Comparison of ENCODE assay signal across 11 cellular contexts in genomic region chr18:52348209-52348608, GRCh38. TPM values are rescaled to one million over a fixed set of nuclear protein-coding genes. Genes with fewer than 3 reads are reported as not detected.
DNase-seq lines count a peak whose midpoint lies in the region; ATAC-seq and TF ChIP-seq lines count a peak whose summit lies in the region.
"Had no signal": no experiment of that assay in that cellular context is flagged by ENCODE, and none has a peak within 500 bp of the region (broad histone marks: within the 10 kb centered on the region; RNA-seq: fewer than 3 reads in every experiment).

No MANE protein-coding gene starts in this region.

- H2AFZ ChIP-seq in GM23248 (no peak overlapping the region), PC-9 (no peak overlapping the region)

- H3K4me3 ChIP-seq in GM23248 (no peak overlapping the region), PC-9 (no peak overlapping the region), body of pancreas (no peak overlapping the region)
- H3K4me3 ChIP-seq: HAP-1 had no signal

- peaks cover 9% of the 10 kb centered on the region; the same call in 1 of the 2 replicates for H3K27me3 ChIP-seq in GM23248 (replicated peaks; ENCODE audit: insufficient read depth)
- H3K27me3 ChIP-seq in PC-9 (ENCODE audit: insufficient read depth, low read depth): no peaks in the 10 kb centered on the region
- no peaks in the 10 kb centered on the region for H3K27me3 ChIP-seq in body of pancreas

- H3K27me3 Mint-ChIP-seq in glutamatergic neuron (ENCODE audit: unreplicated experiment): peaks cover 2% of the 10 kb centered on the region
- peaks cover 0 to 6% (median 0%) of the 10 kb centered on the region in 5 donors for H3K27me3 Mint-ChIP-seq in naive thymus-derived CD8-positive, alpha-beta T cell

- POLR2A ChIA-PET in PC-9 (lab: Charles Lee; ENCODE audit: unreplicated experiment): no interaction called here
- POLR2A ChIA-PET in naive thymus-derived CD8-positive, alpha-beta T cell (lab: Charles Lee): no interaction called here

- H3K4me1 Mint-ChIP-seq in glutamatergic neuron (ENCODE audit: low read depth, unreplicated experiment): peaks cover 7% of the 10 kb centered on the region
- H3K4me1 Mint-ChIP-seq in naive thymus-derived CD8-positive, alpha-beta T cell: no peaks in the 10 kb centered on the region

- H3K79me2 ChIP-seq in GM23248 (ENCODE audit: insufficient read depth): no peaks in the 10 kb centered on the region
- H3K79me2 ChIP-seq in PC-9 (ENCODE audit: low read depth): no peaks in the 10 kb centered on the region

- H3K4me1 ChIP-seq in GM23248 (ENCODE audit: insufficient read depth) (no peaks in the 10 kb centered on the region), PC-9 (replicated peaks; ENCODE audit: insufficient read depth) (no peaks in the 10 kb centered on the region), body of pancreas (no peaks in the 10 kb centered on the region)
- H3K4me1 ChIP-seq: HAP-1 had no signal

- CTCF ChIA-PET in PC-9 (lab: Charles Lee): no interaction called here

- no peak overlapping the region for H3K9ac ChIP-seq in GM23248

- H3K4me2 ChIP-seq in GM23248 (ENCODE audit: unreplicated experiment): no peak overlapping the region
- no peak overlapping the region for H3K4me2 ChIP-seq in PC-9

- H3F3A ChIP-seq in GM23248 (ENCODE audit: insufficient read depth) (no peaks in the 10 kb centered on the region), PC-9 (ENCODE audit: insufficient read depth, low read depth) (no peaks in the 10 kb centered on the region)

- H3K27ac ChIP-seq in GM23248 (no peak overlapping the region), PC-9 (no peak overlapping the region), body of pancreas (no peak overlapping the region)

- no peak overlapping the region for H3K27ac Mint-ChIP-seq in glutamatergic neuron (ENCODE audit: unreplicated experiment)
- no peak overlapping the region for H3K27ac Mint-ChIP-seq in naive thymus-derived CD8-positive, alpha-beta T cell

- intact Hi-C loops in PC-9 (cut with micrococcal nuclease; ENCODE audit: unreplicated experiment) (no loop called here), body of pancreas (cut with DNase I) (no loop called here)

- in situ Hi-C loops in GM23248 (cut with MboI): no loop called here

- DNase-seq in D341Med (ENCODE audit: low spot score) (peak; percentile 45), GM23248 (peak; percentile 24), PC-9 (no peak), glutamatergic neuron (peak; percentile 40), body of pancreas (no peak), midbrain (lab: John Stamatoyannopoulos, UW) (no peak)
- no peak for DNase-seq in naive thymus-derived CD8-positive, alpha-beta T cell
- DNase-seq: activated effector memory CD4-positive, alpha-beta T cell treated with anti-CD3 and anti-CD28 coated beads, Interleukin-2, amount 50 U/mL, for 16 hours had no signal

- H3K36me3 Mint-ChIP-seq in glutamatergic neuron (ENCODE audit: unreplicated experiment): no peaks in the 10 kb centered on the region
- no peaks in the 10 kb centered on the region for H3K36me3 Mint-ChIP-seq in naive thymus-derived CD8-positive, alpha-beta T cell

- no peaks in the 10 kb centered on the region for H3K9me3 Mint-ChIP-seq in glutamatergic neuron (ENCODE audit: unreplicated experiment)
- peaks cover 0 to 5% (median 0%) of the 10 kb centered on the region in 9 donors for H3K9me3 Mint-ChIP-seq in naive thymus-derived CD8-positive, alpha-beta T cell

- ATAC-seq in body of pancreas (no peak), GM21576 (IDR thresholded peaks at IDR 0.05; ENCODE audit: unreplicated experiment) (no peak)
- no peak for ATAC-seq in naive thymus-derived CD8-positive, alpha-beta T cell

- TF ChIP-seq CTCF in PC-9 (conservative IDR thresholded peaks at IDR 0.05) (peak; percentile 46), glutamatergic neuron (IDR thresholded peaks at IDR 0.05; ENCODE audit: partially characterized antibody, unreplicated experiment) (peak; percentile 81), body of pancreas (IDR thresholded peaks at IDR 0.05) (no peak)

- no peak for TF ChIP-seq POLR2A in body of pancreas (IDR thresholded peaks at IDR 0.05)

- WGBS in GM23248 (ENCODE audit: low coverage in 1 of 2, low lambda C conversion rate in 2 of 2, missing lambda C conversion rate in 2 of 2), 2 experiments: 77 to 90% methylated on average over 3 of the region's 3 CpGs
- 80 to 92% methylated on average over 3 of the region's 3 CpGs for WGBS in body of pancreas, 2 donors

- no peak overlapping the region for H3K4me3 Mint-ChIP-seq in glutamatergic neuron (ENCODE audit: unreplicated experiment)
- H3K4me3 Mint-ChIP-seq in naive thymus-derived CD8-positive, alpha-beta T cell: no peak overlapping the region

- H3K36me3 ChIP-seq in GM23248 (ENCODE audit: low read depth) (no peaks in the 10 kb centered on the region), PC-9 (ENCODE audit: low read depth) (no peaks in the 10 kb centered on the region), body of pancreas (replicated peaks in 1 of 2; ENCODE audit: insufficient read depth in 1 of 2, low read depth in 2 of 2) (no peaks in the 10 kb centered on the region)
- H3K36me3 ChIP-seq: HAP-1 had no signal

- H3K9me2 ChIP-seq in GM23248 (ENCODE audit: insufficient read depth) (no peaks in the 10 kb centered on the region), PC-9 (ENCODE audit: insufficient read depth) (no peaks in the 10 kb centered on the region; the same call in 1 of the 2 replicates)

- H3K9me3 ChIP-seq in GM23248 (ENCODE audit: low read depth) (no peaks in the 10 kb centered on the region), PC-9 (ENCODE audit: insufficient read depth, low read depth) (no peaks in the 10 kb centered on the region; the same call in 1 of the 2 replicates), body of pancreas (no peaks in the 10 kb centered on the region)
- H3K9me3 ChIP-seq: HAP-1 had no signal

- BruUV-seq in PC-9 (replicated peaks; lab: Mats Ljungman, UMichigan): no TSS peak

- H4K20me1 ChIP-seq in GM23248 (ENCODE audit: insufficient read depth) (no peaks in the 10 kb centered on the region), PC-9 (ENCODE audit: insufficient read depth) (no peaks in the 10 kb centered on the region)

RNA-seq across cellular contexts. Expression of gene DCC, which starts 8.2 kb away (rescaled TPM):
- total RNA-seq in GM23248 (2014; rRNA removed; shearing (Covaris generic)): not detected in 2 replicates
- not detected in 2 replicates for polyA plus RNA-seq in GM23248 (2016; fragmentation: Nextera tagmentation; extraction: Ambion mirVana)
- total RNA-seq in PC-9 (2021) (not detected in 2 replicates), glutamatergic neuron (ENCODE audit: unreplicated experiment) (5.6 TPM), body of pancreas (under 1 TPM in 1 of 2 donors, not detected in 1; 0.33 TPM)
- not detected for total RNA-seq in naive thymus-derived CD8-positive, alpha-beta T cell
- polyA plus RNA-seq in naive thymus-derived CD8-positive, alpha-beta T cell: not detected
- polyA plus RNA-seq: esophagus had no signal

Comparison
In these comparisons a context has a peak if more than half of its experiments do, and no peak if none do; other contexts are left out.
1. DNase-seq: peak in D341Med (single experiment), GM23248 (single experiment) and glutamatergic neuron (single experiment); none in PC-9 (0 of 2), body of pancreas (0 of 4), naive thymus-derived CD8-positive, alpha-beta T cell (0 of 10) and midbrain (single experiment).
2. CTCF ChIP-seq: peak in PC-9 (single experiment) and glutamatergic neuron (single experiment); none in body of pancreas (0 of 7).